Comparison of ENCODE assay signal across 1 cellular context in the genomic region with DNA sequence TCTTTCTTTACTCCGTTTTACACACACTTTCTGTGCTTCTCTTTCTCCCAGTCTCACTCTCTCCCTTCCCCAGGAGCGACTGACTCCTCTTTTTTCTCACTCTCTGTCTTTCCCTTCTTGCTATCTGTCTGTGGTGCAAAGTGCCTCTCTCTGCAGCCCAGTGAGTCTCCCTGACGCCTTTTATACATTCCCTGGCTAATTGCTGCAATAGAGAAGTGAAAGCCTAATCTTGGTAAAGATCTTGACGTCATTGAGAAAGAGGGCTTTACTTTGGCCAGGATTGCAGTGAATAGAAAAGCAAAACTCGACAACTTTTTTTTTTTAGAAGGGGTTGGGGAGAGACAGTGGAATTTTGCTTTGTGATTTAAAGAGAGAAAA.
TF ChIP-seq lines count a peak whose summit lies in the region.

No MANE protein-coding gene starts in this region.

TF ChIP-seq in GM12878, 131 proteins besides CTCF, POLR2A, EP300 and RAD21 (continued from another document):
- TF ChIP-seq, protein P1, sequence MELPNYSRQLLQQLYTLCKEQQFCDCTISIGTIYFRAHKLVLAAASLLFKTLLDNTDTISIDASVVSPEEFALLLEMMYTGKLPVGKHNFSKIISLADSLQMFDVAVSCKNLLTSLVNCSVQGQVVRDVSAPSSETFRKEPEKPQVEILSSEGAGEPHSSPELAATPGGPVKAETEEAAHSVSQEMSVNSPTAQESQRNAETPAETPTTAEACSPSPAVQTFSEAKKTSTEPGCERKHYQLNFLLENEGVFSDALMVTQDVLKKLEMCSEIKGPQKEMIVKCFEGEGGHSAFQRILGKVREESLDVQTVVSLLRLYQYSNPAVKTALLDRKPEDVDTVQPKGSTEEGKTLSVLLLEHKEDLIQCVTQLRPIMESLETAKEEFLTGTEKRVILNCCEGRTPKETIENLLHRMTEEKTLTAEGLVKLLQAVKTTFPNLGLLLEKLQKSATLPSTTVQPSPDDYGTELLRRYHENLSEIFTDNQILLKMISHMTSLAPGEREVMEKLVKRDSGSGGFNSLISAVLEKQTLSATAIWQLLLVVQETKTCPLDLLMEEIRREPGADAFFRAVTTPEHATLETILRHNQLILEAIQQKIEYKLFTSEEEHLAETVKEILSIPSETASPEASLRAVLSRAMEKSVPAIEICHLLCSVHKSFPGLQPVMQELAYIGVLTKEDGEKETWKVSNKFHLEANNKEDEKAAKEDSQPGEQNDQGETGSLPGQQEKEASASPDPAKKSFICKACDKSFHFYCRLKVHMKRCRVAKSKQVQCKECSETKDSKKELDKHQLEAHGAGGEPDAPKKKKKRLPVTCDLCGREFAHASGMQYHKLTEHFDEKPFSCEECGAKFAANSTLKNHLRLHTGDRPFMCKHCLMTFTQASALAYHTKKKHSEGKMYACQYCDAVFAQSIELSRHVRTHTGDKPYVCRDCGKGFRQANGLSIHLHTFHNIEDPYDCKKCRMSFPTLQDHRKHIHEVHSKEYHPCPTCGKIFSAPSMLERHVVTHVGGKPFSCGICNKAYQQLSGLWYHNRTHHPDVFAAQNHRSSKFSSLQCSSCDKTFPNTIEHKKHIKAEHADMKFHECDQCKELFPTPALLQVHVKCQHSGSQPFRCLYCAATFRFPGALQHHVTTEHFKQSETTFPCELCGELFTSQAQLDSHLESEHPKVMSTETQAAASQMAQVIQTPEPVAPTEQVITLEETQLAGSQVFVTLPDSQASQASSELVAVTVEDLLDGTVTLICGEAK (IDR thresholded peaks at IDR 0.05; ENCODE audit: borderline replicate concordance) = no peak
- TF ChIP-seq IKZF1 (conservative IDR thresholded peaks at IDR 0.05) (peak; percentile 50; the same call in 1 of the 2 replicates), SRF (IDR thresholded peaks at IDR 0.05; ENCODE audit: low read depth in 2 of 2, low read length in 2 of 2) (no peak), BCL11A (IDR thresholded peaks at IDR 0.05; ENCODE audit: low read depth, low read length) (peak; percentile 74; the same call in 1 of the 2 replicates)
